In genomic region chr22:29519996-29520395, GRCh38 we compare ENCODE assay signal across 22 cellular contexts. TPM values are rescaled to one million over a fixed set of nuclear protein-coding genes. Genes with fewer than 3 reads are reported as not detected.
"Had no signal": no experiment of that assay in that cellular context is flagged by ENCODE, and none has a peak within 500 bp of the region (broad histone marks: within the 10 kb centered on the region; RNA-seq: fewer than 3 reads in every experiment).

No MANE protein-coding gene starts in this region.

- DNase-seq: KBM-7, MG63, NCI-H1092, NCI-H1105 treated with DMSO at 0.1 percent for 48 hours, NCI-H1436, NCI-H187, NCI-H2029, NCI-H2081 treated with DMSO at 0.1 percent for 48 hours, NCI-H2171, NCI-H226, NCI-H446, NCI-H510A, NCI-H524 treated with DMSO at 0.1 percent for 48 hours, NCI-H69, NCI-H774, Right ventricle myocardium superior, RPMI8226, SIG-M5 had no signal

- H3K27me3 ChIP-seq: MG63, SJSA1 had no signal

- H3K4me1 ChIP-seq: SJSA1 had no signal

- H3K27ac ChIP-seq: SJSA1, SK-N-MC had no signal

- H3K4me3 ChIP-seq: MG63, SJSA1, SK-N-MC had no signal

- H3K9me3 ChIP-seq: MG63, SJSA1 had no signal

- FAIRE-seq: RCC 7860 had no signal

RNA-seq across cellular contexts. Expression of gene NEFH, which starts 40.0 kb away (rescaled TPM):
- total RNA-seq: HT-29, SJSA1 had no signal
